ENCODE assay signal across 20 cellular contexts in the genomic region with DNA sequence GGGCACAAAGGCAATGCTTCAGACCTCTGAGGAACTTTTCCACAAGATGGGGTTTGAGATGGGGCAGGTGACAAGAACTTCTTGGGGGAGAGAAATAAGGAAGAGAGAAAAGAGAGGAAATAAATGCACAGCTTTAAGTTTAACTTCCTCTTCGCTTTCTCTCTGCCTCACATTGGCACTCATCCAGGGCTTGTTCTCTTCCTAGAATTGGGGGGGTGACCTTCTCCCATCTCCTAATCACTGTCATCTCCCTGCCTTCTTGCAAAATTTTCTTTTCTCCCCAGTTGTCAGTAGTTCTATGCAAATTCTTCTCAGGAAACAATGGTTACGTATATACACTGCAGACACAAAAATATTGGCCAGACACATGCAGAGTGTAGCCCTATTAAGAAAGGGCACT. TPM values are rescaled to one million over a fixed set of nuclear protein-coding genes. Genes with fewer than 3 reads are reported as not detected.
DNase-seq lines count a peak whose midpoint lies in the region; ATAC-seq and TF ChIP-seq lines count a peak whose summit lies in the region.
"Had no signal": no experiment of that assay in that cellular context is flagged by ENCODE, and none has a peak within 500 bp of the region (broad histone marks: within the 10 kb centered on the region; RNA-seq: fewer than 3 reads in every experiment).

No MANE protein-coding gene starts in this region.

- no peak overlapping the region for H3K27ac Mint-ChIP-seq in GM23338
- H3K27ac Mint-ChIP-seq: H9 had no signal

- H3K79me2 ChIP-seq in GM23338 (replicated peaks; ENCODE audit: insufficient read depth): no peaks in the 10 kb centered on the region

- no peaks in the 10 kb centered on the region for H4K20me1 ChIP-seq in GM23338 (replicated peaks; ENCODE audit: insufficient read depth)
- H4K20me1 ChIP-seq: BLaER1 had no signal

- DNase-seq in Ammon's horn (ENCODE audit: low spot score) (peak; percentile 18), GM23338 (ENCODE audit: low spot score) (no peak), NOMO-1 treated with DMSO at 0.1 percent for 48 hours (lab: John Stamatoyannopoulos, UW; ENCODE audit: unreplicated experiment) (peak; percentile 84), left lung (no peak), HPDE6-E6E7 (ENCODE audit: extremely low spot score) (no peak), ovary (no peak)
- DNase-seq: DMS79, H9, NCI-H1105, NCI-H1694, NCI-H2081 treated with DMSO at 0.1 percent for 48 hours, NCI-H510A, NCI-H748 treated with DMSO at 0.1 percent for 48 hours, SW 1271 had no signal

- no peaks in the 10 kb centered on the region for H3K36me3 ChIP-seq in GM23338 (ENCODE audit: insufficient read depth)
- H3K36me3 ChIP-seq in left lung: no peaks in the 10 kb centered on the region
- H3K36me3 ChIP-seq in ovary: no peaks in the 10 kb centered on the region
- H3K36me3 ChIP-seq: BLaER1, SJSA1 had no signal

- H3K36me3 Mint-ChIP-seq in GM23338 (ENCODE audit: low read depth): peaks cover 3% of the 10 kb centered on the region; the same call in 2 of the 3 replicates

- H3K4me1 Mint-ChIP-seq in GM23338: no peaks in the 10 kb centered on the region
- H3K4me1 Mint-ChIP-seq: H9 had no signal

- ATAC-seq in GM23338 (no peak), left lung (peak; percentile 42), GM19455 (IDR thresholded peaks at IDR 0.05; ENCODE audit: unreplicated experiment) (no peak)
- ATAC-seq: A549 had no signal

- H3K4me3 ChIP-seq in GM23338 (no peak overlapping the region), left lung (no peak overlapping the region), ovary (no peak overlapping the region)
- H3K4me3 ChIP-seq: A549, BLaER1, SJSA1 had no signal

- intact Hi-C loops in left lung (cut with DNase I) (no loop called here), ovary (cut with DNase I) (no loop called here)

- TF ChIP-seq EP300 in ovary (IDR thresholded peaks at IDR 0.05): no peak

- no peaks in the 10 kb centered on the region for H3K9me3 ChIP-seq in left lung
- H3K9me3 ChIP-seq in ovary: no peaks in the 10 kb centered on the region
- H3K9me3 ChIP-seq: A549, BLaER1, SJSA1 had no signal

- peaks cover 4% of the 10 kb centered on the region for H3K27me3 Mint-ChIP-seq in GM23338 (ENCODE audit: insufficient read depth, low read depth, poor library complexity)

- no peak overlapping the region for H3K4me3 Mint-ChIP-seq in GM23338
- H3K4me3 Mint-ChIP-seq: H9 had no signal

- 64 to 84% (median 69%) methylated on average over 2 of the region's 2 CpGs for WGBS in ovary, 3 donors

- TF ChIP-seq CTCF in GM23338 (conservative IDR thresholded peaks at IDR 0.05; ENCODE audit: low read depth in 2 of 2) (no peak), left lung (IDR thresholded peaks at IDR 0.05) (no peak), ovary (IDR thresholded peaks at IDR 0.05) (no peak)

- H3K27ac ChIP-seq in GM23338 (ENCODE audit: low read depth) (no peak overlapping the region), left lung (no peak overlapping the region), ovary (no peak overlapping the region)
- H3K27ac ChIP-seq: A549, BLaER1, SJSA1 had no signal

- H3K4me2 ChIP-seq in GM23338: no peak overlapping the region
- H3K4me2 ChIP-seq: A549, BLaER1 had no signal

- H3K4me1 ChIP-seq in GM23338 (ENCODE audit: insufficient read depth) (no peaks in the 10 kb centered on the region), left lung (no peaks in the 10 kb centered on the region), ovary (ENCODE audit: insufficient read depth) (no peaks in the 10 kb centered on the region)
- H3K4me1 ChIP-seq: A549, BLaER1, SJSA1 had no signal

- peak overlapping the region; percentile 57; the same call in 1 of the 2 replicates for H2AFZ ChIP-seq in GM23338

- TF ChIP-seq POLR2A in ovary (IDR thresholded peaks at IDR 0.05): no peak

- H3K9me2 ChIP-seq in GM23338 (ENCODE audit: insufficient read depth): peaks cover 23% of the 10 kb centered on the region; the same call in 1 of the 2 replicates

- peaks cover 3% of the 10 kb centered on the region; the same call in 2 of the 3 replicates for H3K9me3 Mint-ChIP-seq in GM23338

- H3F3A ChIP-seq in GM23338 (replicated peaks; ENCODE audit: low read depth): no peaks in the 10 kb centered on the region

- H3K27me3 ChIP-seq in GM23338 (ENCODE audit: insufficient read depth) (no peaks in the 10 kb centered on the region), left lung (no peaks in the 10 kb centered on the region), ovary (no peaks in the 10 kb centered on the region)
- H3K27me3 ChIP-seq: BLaER1, SJSA1 had no signal

TF ChIP-seq in GM23338, 12 proteins besides CTCF, POLR2A, EP300 and RAD21:
- no peak for TF ChIP-seq ZNF331 (CRISPR knock-in tag; IDR thresholded peaks at IDR 0.05; ENCODE audit: low read depth)
- no peak for TF ChIP-seq ETS1 (IDR thresholded peaks at IDR 0.05)
- no peak for TF ChIP-seq ZNF114 (CRISPR knock-in tag; IDR thresholded peaks at IDR 0.05)
- TF ChIP-seq EZH2phosphoT487 (IDR thresholded peaks at IDR 0.05; ENCODE audit: unreplicated experiment): no peak
TF ChIP-seq in GM23338: peak in this region for 0.

RNA-seq across cellular contexts. Expression of gene ADCY2, which starts 19.0 kb away (rescaled TPM):
- total RNA-seq in GM23338 (2014; rRNA removed; shearing (Covaris generic)): 49.3 and 74.9 TPM in 2 replicates
- polyA plus RNA-seq in GM23338 (2016; fragmentation: Nextera tagmentation; extraction: Ambion mirVana): 20.0 and 23.8 TPM in 2 replicates
- under 1 TPM; 0.34 to 0.47 TPM for total RNA-seq in left lung
- 10 to 100 TPM in 3 of 7 donors, 1 to 10 TPM in 4; 4.9 to 22.8 (median 9.0) TPM for total RNA-seq in ovary
- polyA plus RNA-seq in ovary: 1 to 10 TPM; 4.0 to 5.3 TPM
- total RNA-seq: HT-29, MCF 10A had no signal
- polyA plus RNA-seq: A549 had no signal

Comparison
In these comparisons a context has a peak if more than half of its experiments do, and no peak if none do; other contexts are left out.
1. DNase-seq: peak in Ammon's horn (single experiment) and NOMO-1 treated with DMSO at 0.1 percent for 48 hours (single experiment); none in GM23338 (single experiment), left lung (0 of 2), HPDE6-E6E7 (single experiment) and ovary (0 of 5).
2. RNA of gene ADCY2, which starts 19.0 kb away (total RNA-seq): 49.3 to 74.9 TPM in GM23338 and 4.9 to 22.8 TPM in ovary; 0.34 to 0.47 TPM in left lung; every median in the first group is over 4 times any median in the second.